Comparison of ENCODE assay signal across 28 cellular contexts in genomic region chr3:19595884-19596283, GRCh38.
"Had no signal": no experiment of that assay in that cellular context is flagged by ENCODE, and none has a peak within 500 bp of the region (broad histone marks: within the 10 kb centered on the region; RNA-seq: fewer than 3 reads in every experiment).

No MANE protein-coding gene starts in this region.

- DNase-seq: activated CD4-positive, alpha-beta T cell treated with anti-CD3 and anti-CD28 coated beads, Interleukin-2, amount 10 ng/mL, durations not matched to agents 24 days and 14 days; activated CD4-positive, alpha-beta T cell treated with anti-CD3 and anti-CD28 coated beads, Interleukin-2, amount 50 U/mL, for 4 hours; activated CD8-positive, alpha-beta T cell treated with anti-CD3 and anti-CD28 coated beads for 36 hours; activated effector memory CD4-positive, alpha-beta T cell treated with anti-CD3 and anti-CD28 coated beads, Interleukin-2, amount 50 U/mL, for 16 hours; activated naive CD4-positive, alpha-beta T cell; activated naive CD4-positive, alpha-beta T cell treated with anti-CD3 and anti-CD28 coated beads, Interleukin-2, amount 50 U/mL, for 16 hours; activated naive CD8-positive, alpha-beta T cell treated with anti-CD3 and anti-CD28 coated beads, Interleukin-2, amount 10 ng/mL, durations not matched to agents 7 days and 5 days; activated T-cell treated with anti-CD3 and anti-CD28 coated beads, Interleukin-2, amount 50 U/mL, for 1 hour; activated T-cell treated with anti-CD3 and anti-CD28 coated beads, Interleukin-2, amount 50 U/mL, for 72 hours; amygdala; colonic mucosa; NCI-H1105; NCI-H1417 treated with DMSO at 0.1 percent for 48 hours; NCI-H187 treated with DMSO at 0.1 percent for 48 hours; NCI-H2081; NCI-H226; NCI-H446 treated with DMSO at 0.1 percent for 48 hours; NCI-H524; SHP77; SJCRH30 had no signal

- H3K36me3 Mint-ChIP-seq: activated naive CD8-positive, alpha-beta T cell treated with anti-CD3 and anti-CD28 coated beads, Interleukin-2, amount 10 ng/mL, durations not matched to agents 7 days and 5 days had no signal

- H3K27ac ChIP-seq: ascending aorta, cardiac muscle cell, colonic mucosa, SJCRH30, SK-N-MC had no signal

- ATAC-seq: activated CD8-positive, alpha-beta T cell treated with anti-CD3 and anti-CD28 coated beads for 36 hours; activated T-cell treated with anti-CD3 and anti-CD28 coated beads, Interleukin-2, amount 50 U/mL, for 72 hours; activated T-helper 17 cell treated with anti-CD3 and anti-CD28 coated beads, Interleukin-2, amount 50 U/mL, for 72 hours; Panc1 had no signal

- H3K27ac Mint-ChIP-seq: activated CD4-positive, alpha-beta T cell treated with anti-CD3 and anti-CD28 coated beads, Interleukin-2, amount 10 ng/mL, durations not matched to agents 24 days and 14 days; activated CD8-positive, alpha-beta T cell treated with anti-CD3 and anti-CD28 coated beads for 36 hours; activated naive CD8-positive, alpha-beta T cell treated with anti-CD3 and anti-CD28 coated beads, Interleukin-2, amount 10 ng/mL, durations not matched to agents 7 days and 5 days; activated T-cell treated with anti-CD3 and anti-CD28 coated beads, Interleukin-2, amount 50 U/mL, for 72 hours; activated T-helper 17 cell treated with anti-CD3 and anti-CD28 coated beads, Interleukin-2, amount 50 U/mL, for 72 hours; T-helper 1 cell treated with Interleukin-12 subunit alpha and Interleukin-12 subunit beta and Interleukin-4 antibody, amounts not matched to agents 30 μg/mL and 1 μg/mL, for 36 hours; T-helper 2 cell treated with Interferon-gamma antibody and Interleukin-4, amounts not matched to agents 5 μg/mL and 100 μg/mL, for 36 hours had no signal

- H3K4me1 Mint-ChIP-seq: activated CD4-positive, alpha-beta T cell treated with anti-CD3 and anti-CD28 coated beads, Interleukin-2, amount 10 ng/mL, durations not matched to agents 24 days and 14 days; activated naive CD8-positive, alpha-beta T cell treated with anti-CD3 and anti-CD28 coated beads, Interleukin-2, amount 10 ng/mL, durations not matched to agents 7 days and 5 days; activated T-helper 17 cell treated with anti-CD3 and anti-CD28 coated beads, Interleukin-2, amount 50 U/mL, for 72 hours; central memory CD8-positive, alpha-beta T cell had no signal

- H3K4me1 ChIP-seq: ascending aorta, colonic mucosa, SJCRH30 had no signal

- H3K4me3 Mint-ChIP-seq: activated CD4-positive, alpha-beta T cell treated with anti-CD3 and anti-CD28 coated beads, Interleukin-2, amount 10 ng/mL, durations not matched to agents 24 days and 14 days; activated CD8-positive, alpha-beta T cell treated with anti-CD3 and anti-CD28 coated beads for 36 hours; activated naive CD8-positive, alpha-beta T cell treated with anti-CD3 and anti-CD28 coated beads, Interleukin-2, amount 10 ng/mL, durations not matched to agents 7 days and 5 days; activated T-cell treated with anti-CD3 and anti-CD28 coated beads, Interleukin-2, amount 50 U/mL, for 72 hours; activated T-helper 17 cell treated with anti-CD3 and anti-CD28 coated beads, Interleukin-2, amount 50 U/mL, for 72 hours; central memory CD8-positive, alpha-beta T cell; T-helper 1 cell treated with Interleukin-12 subunit alpha and Interleukin-12 subunit beta and Interleukin-4 antibody, amounts not matched to agents 30 μg/mL and 1 μg/mL, for 36 hours; T-helper 2 cell treated with Interferon-gamma antibody and Interleukin-4, amounts not matched to agents 5 μg/mL and 100 μg/mL, for 36 hours had no signal

- H3K4me3 ChIP-seq: ascending aorta, cardiac muscle cell, colonic mucosa, SJCRH30, SK-N-MC had no signal

- H3K27me3 Mint-ChIP-seq: activated CD4-positive, alpha-beta T cell treated with anti-CD3 and anti-CD28 coated beads, Interleukin-2, amount 10 ng/mL, durations not matched to agents 24 days and 14 days; activated naive CD8-positive, alpha-beta T cell treated with anti-CD3 and anti-CD28 coated beads, Interleukin-2, amount 10 ng/mL, durations not matched to agents 7 days and 5 days; activated T-helper 17 cell treated with anti-CD3 and anti-CD28 coated beads, Interleukin-2, amount 50 U/mL, for 72 hours; central memory CD8-positive, alpha-beta T cell had no signal

- H3K27me3 ChIP-seq: ascending aorta, cardiac muscle cell, colonic mucosa, SJCRH30 had no signal
